ENCODE assay signal across 1 cellular context in the genomic region with DNA sequence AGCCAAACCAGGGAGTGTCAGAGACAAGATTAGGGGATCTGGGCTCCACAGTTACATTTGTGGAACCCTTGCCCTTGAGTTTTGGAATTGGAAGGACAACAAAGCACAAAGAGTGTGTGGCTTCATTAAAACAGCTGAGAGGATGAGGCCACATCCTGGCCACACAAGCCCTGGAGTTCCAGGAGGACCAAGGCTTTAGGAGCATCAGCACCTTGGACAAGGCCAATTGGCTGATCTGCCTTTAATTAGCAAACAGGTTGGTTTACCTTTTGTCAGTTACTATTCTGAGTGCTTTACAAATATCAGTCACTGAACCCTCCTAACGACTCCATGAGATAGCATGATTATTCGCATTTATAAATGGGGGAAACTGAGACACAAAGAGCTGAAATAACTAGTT.
TF ChIP-seq lines count a peak whose summit lies in the region.

No MANE protein-coding gene starts in this region.

TF ChIP-seq in K562, 482 proteins besides CTCF, POLR2A, EP300 and RAD21:
- TF ChIP-seq REST (CRISPR knock-in tag; IDR thresholded peaks at IDR 0.05; ENCODE audit: low read depth): peak; percentile 80; the same call in 1 of the 2 replicates
- peak; percentile 57; the same call in 1 of the 2 replicates for TF ChIP-seq EHMT2 (IDR thresholded peaks at IDR 0.05)
- no peak for TF ChIP-seq NBN (IDR thresholded peaks at IDR 0.05; ENCODE audit: low read depth)
- peak; percentile 62; the same call in 1 of the 2 replicates for TF ChIP-seq MIER1 (IDR thresholded peaks at IDR 0.05; ENCODE audit: low read depth)
- no peak for TF ChIP-seq TAF7 (tag; IDR thresholded peaks at IDR 0.05)
